1 cellular context compared by ENCODE assay signal in genomic region chr1:74571875-74572274, GRCh38.
A peak's percentile ranks its signal among the peaks of the same experiment; 100 is the strongest.
TF ChIP-seq lines count a peak whose summit lies in the region.

No MANE protein-coding gene starts in this region.

TF ChIP-seq in GM23338, 12 proteins besides CTCF, POLR2A, EP300 and RAD21 (continued from another document):
- TF ChIP-seq ETS1 (IDR thresholded peaks at IDR 0.05) = no peak
- TF ChIP-seq, protein P1, sequence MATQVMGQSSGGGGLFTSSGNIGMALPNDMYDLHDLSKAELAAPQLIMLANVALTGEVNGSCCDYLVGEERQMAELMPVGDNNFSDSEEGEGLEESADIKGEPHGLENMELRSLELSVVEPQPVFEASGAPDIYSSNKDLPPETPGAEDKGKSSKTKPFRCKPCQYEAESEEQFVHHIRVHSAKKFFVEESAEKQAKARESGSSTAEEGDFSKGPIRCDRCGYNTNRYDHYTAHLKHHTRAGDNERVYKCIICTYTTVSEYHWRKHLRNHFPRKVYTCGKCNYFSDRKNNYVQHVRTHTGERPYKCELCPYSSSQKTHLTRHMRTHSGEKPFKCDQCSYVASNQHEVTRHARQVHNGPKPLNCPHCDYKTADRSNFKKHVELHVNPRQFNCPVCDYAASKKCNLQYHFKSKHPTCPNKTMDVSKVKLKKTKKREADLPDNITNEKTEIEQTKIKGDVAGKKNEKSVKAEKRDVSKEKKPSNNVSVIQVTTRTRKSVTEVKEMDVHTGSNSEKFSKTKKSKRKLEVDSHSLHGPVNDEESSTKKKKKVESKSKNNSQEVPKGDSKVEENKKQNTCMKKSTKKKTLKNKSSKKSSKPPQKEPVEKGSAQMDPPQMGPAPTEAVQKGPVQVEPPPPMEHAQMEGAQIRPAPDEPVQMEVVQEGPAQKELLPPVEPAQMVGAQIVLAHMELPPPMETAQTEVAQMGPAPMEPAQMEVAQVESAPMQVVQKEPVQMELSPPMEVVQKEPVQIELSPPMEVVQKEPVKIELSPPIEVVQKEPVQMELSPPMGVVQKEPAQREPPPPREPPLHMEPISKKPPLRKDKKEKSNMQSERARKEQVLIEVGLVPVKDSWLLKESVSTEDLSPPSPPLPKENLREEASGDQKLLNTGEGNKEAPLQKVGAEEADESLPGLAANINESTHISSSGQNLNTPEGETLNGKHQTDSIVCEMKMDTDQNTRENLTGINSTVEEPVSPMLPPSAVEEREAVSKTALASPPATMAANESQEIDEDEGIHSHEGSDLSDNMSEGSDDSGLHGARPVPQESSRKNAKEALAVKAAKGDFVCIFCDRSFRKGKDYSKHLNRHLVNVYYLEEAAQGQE (IDR thresholded peaks at IDR 0.05; ENCODE audit: unreplicated experiment) = peak; percentile 34
- TF ChIP-seq JUNB (IDR thresholded peaks at IDR 0.05; ENCODE audit: unreplicated experiment) = no peak
TF ChIP-seq in GM23338: peak in this region for 1.
